22 cellular contexts compared by ENCODE assay signal in genomic region chr1:22637952-22638445, GRCh38. TPM values are rescaled to one million over a fixed set of nuclear protein-coding genes. Genes with fewer than 3 reads are reported as not detected.
"Had no signal": no experiment of that assay in that cellular context is flagged by ENCODE, and none has a peak within 500 bp of the region (broad histone marks: within the 10 kb centered on the region; RNA-seq: fewer than 3 reads in every experiment).

No MANE protein-coding gene starts in this region.

- ATAC-seq: activated CD8-positive, alpha-beta T cell treated with anti-CD3 and anti-CD28 coated beads for 36 hours; effector memory CD8-positive, alpha-beta T cell; left cardiac atrium; right cardiac atrium; SK-N-SH treated with all-trans-retinoic acid at 6 μM for 48 hours had no signal

- H3K9me3 ChIP-seq: transverse colon had no signal

- FAIRE-seq: astrocyte, bronchial epithelial cell, islet of Langerhans had no signal

- H3K36me3 ChIP-seq: transverse colon had no signal

- DNase-seq: activated CD4-positive, alpha-beta T cell treated with anti-CD3 and anti-CD28 coated beads, Interleukin-2, amount 10 ng/mL, durations not matched to agents 24 days and 14 days; activated CD8-positive, alpha-beta T cell treated with anti-CD3 and anti-CD28 coated beads for 36 hours; activated naive CD4-positive, alpha-beta T cell treated with anti-CD3 and anti-CD28 coated beads, Interleukin-2, amount 50 U/mL, for 16 hours; activated T-cell treated with anti-CD3 and anti-CD28 coated beads, Interleukin-2, amount 50 U/mL, for 24 hours; cerebellar nuclear complex; effector memory CD8-positive, alpha-beta T cell; foreskin fibroblast; hippocampal formation; left cardiac atrium; naive B cell; right cardiac atrium; stimulated activated CD4-positive, alpha-beta T cell treated with anti-CD3 and anti-CD28 coated beads, Interleukin-4, amount 100 ng/mL, for 1 hour; T-helper 1 cell; T1000; transverse colon had no signal

RNA-seq across cellular contexts. Expression of gene C1QA, which starts 1.6 kb away (rescaled TPM):
- total RNA-seq: activated CD4-positive, alpha-beta T cell treated with anti-CD3 and anti-CD28 coated beads, Interleukin-2, amount 10 ng/mL, durations not matched to agents 24 days and 14 days; activated CD8-positive, alpha-beta T cell treated with anti-CD3 and anti-CD28 coated beads for 36 hours; astrocyte; bronchial epithelial cell; glomerular endothelial cell; neural crest cell; progenitor cell of endocrine pancreas had no signal

RNA-seq across cellular contexts. Expression of gene C1QC, which starts 5.4 kb away (rescaled TPM):
- total RNA-seq: activated CD4-positive, alpha-beta T cell treated with anti-CD3 and anti-CD28 coated beads, Interleukin-2, amount 10 ng/mL, durations not matched to agents 24 days and 14 days; activated CD8-positive, alpha-beta T cell treated with anti-CD3 and anti-CD28 coated beads for 36 hours; astrocyte; bronchial epithelial cell; glomerular endothelial cell; neural crest cell; progenitor cell of endocrine pancreas had no signal

RNA-seq across cellular contexts. Expression of gene C1QB, which starts 15.0 kb away (rescaled TPM):
- total RNA-seq: activated CD4-positive, alpha-beta T cell treated with anti-CD3 and anti-CD28 coated beads, Interleukin-2, amount 10 ng/mL, durations not matched to agents 24 days and 14 days; activated CD8-positive, alpha-beta T cell treated with anti-CD3 and anti-CD28 coated beads for 36 hours; astrocyte; bronchial epithelial cell; glomerular endothelial cell; neural crest cell; progenitor cell of endocrine pancreas had no signal
